In the genomic region with DNA sequence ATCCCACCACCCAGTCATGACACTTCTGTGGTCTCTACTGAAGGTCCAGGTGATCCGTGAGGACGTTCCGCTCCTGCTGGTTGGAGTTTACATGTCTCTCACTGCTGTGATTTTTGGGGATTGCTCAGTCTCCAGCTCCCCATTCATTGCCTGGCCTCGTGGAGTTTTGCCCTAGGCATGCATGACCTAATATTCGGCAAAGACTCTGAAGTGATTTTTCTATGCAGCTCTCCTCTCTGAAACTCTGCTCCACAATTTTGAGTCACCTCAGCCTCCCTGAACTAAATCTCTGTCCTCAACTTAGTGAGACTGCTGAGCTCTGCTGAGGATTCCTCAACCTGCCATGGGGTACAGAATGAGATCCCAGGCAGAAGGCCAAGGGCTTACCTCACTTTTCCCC, we compare ENCODE assay signal across 19 cellular contexts.
A peak's percentile ranks its signal among the peaks of the same experiment; 100 is the strongest.
DNase-seq lines count a peak whose midpoint lies in the region; ATAC-seq and TF ChIP-seq lines count a peak whose summit lies in the region.
"Had no signal": no experiment of that assay in that cellular context is flagged by ENCODE, and none has a peak within 500 bp of the region (broad histone marks: within the 10 kb centered on the region; RNA-seq: fewer than 3 reads in every experiment).

No MANE protein-coding gene starts in this region.

- H3K9me3 ChIP-seq in HEK293 (ENCODE audit: control insufficient read depth, insufficient read depth, low read depth, low read length) (no peaks in the 10 kb centered on the region), subcutaneous abdominal adipose tissue (ENCODE audit: control insufficient read depth in 5 of 5, low read length in 5 of 5) (no peaks in the 10 kb centered on the region)
- no peaks in the 10 kb centered on the region for H3K9me3 ChIP-seq in effector memory CD4-positive, alpha-beta T cell (ENCODE audit: control insufficient read depth, low read length)
- H3K9me3 ChIP-seq: Peyer's patch had no signal

- H3K4me1 ChIP-seq in HEK293 (ENCODE audit: control insufficient read depth, insufficient read depth, low read length): peaks cover 2% of the 10 kb centered on the region; the same call in 1 of the 2 replicates
- peaks cover 24% of the 10 kb centered on the region for H3K4me1 ChIP-seq in foreskin keratinocyte
- peaks cover 0 to 25% (median 10%) of the 10 kb centered on the region in 5 donors for H3K4me1 ChIP-seq in subcutaneous abdominal adipose tissue (ENCODE audit: control insufficient read depth in 5 of 5, insufficient read depth in 5 of 5, low read length in 5 of 5)
- H3K4me1 ChIP-seq in effector memory CD4-positive, alpha-beta T cell (ENCODE audit: control insufficient read depth, insufficient read depth, low read length, poor library complexity, severe bottlenecking): no peaks in the 10 kb centered on the region
- H3K4me1 ChIP-seq: Peyer's patch had no signal

- no peak overlapping the region for H3K4me3 ChIP-seq in HEK293 (ENCODE audit: low read depth, low read length)
- H3K4me3 ChIP-seq in brain microvascular endothelial cell (ENCODE audit: low read depth, low read length): no peak overlapping the region
- no peak overlapping the region for H3K4me3 ChIP-seq in subcutaneous abdominal adipose tissue (ENCODE audit: low read depth in 1 of 5, low read length in 5 of 5)
- no peak overlapping the region for H3K4me3 ChIP-seq in effector memory CD4-positive, alpha-beta T cell (ENCODE audit: insufficient read depth, low read depth, low read length, poor library complexity, severe bottlenecking)
- H3K4me3 ChIP-seq: Peyer's patch had no signal

- in situ Hi-C loops in brain microvascular endothelial cell (cut with HindIII; ENCODE audit: low pct_ligation_motif_present, low sequenced_read_pairs): no loop called here

- no peak for TF ChIP-seq CTCF in HEK293 (tag by site-specific recombination; IDR thresholded peaks at IDR 0.05)
- no peak for TF ChIP-seq CTCF in brain microvascular endothelial cell (IDR thresholded peaks at IDR 0.05; ENCODE audit: low read depth, low read length, missing control alignments)
- no peak for TF ChIP-seq CTCF in foreskin keratinocyte (conservative IDR thresholded peaks at IDR 0.05)

- H3K9ac ChIP-seq in subcutaneous abdominal adipose tissue (ENCODE audit: low read length in 5 of 5): no peak overlapping the region
- H3K9ac ChIP-seq: KMS-11 had no signal

- H3K27me3 ChIP-seq in brain microvascular endothelial cell (replicated peaks): no peaks in the 10 kb centered on the region
- H3K27me3 ChIP-seq in foreskin keratinocyte: no peaks in the 10 kb centered on the region
- H3K27me3 ChIP-seq in subcutaneous abdominal adipose tissue (ENCODE audit: control insufficient read depth in 5 of 5, insufficient read depth in 4 of 5, low read length in 5 of 5): no peaks in the 10 kb centered on the region
- H3K27me3 ChIP-seq in effector memory CD4-positive, alpha-beta T cell (replicated peaks; ENCODE audit: control insufficient read depth, insufficient read depth, low read length, poor library complexity, severe bottlenecking): no peaks in the 10 kb centered on the region
- H3K27me3 ChIP-seq: Peyer's patch had no signal

- H3K27ac ChIP-seq in HEK293 (ENCODE audit: extremely low read depth, low read depth, low read length) (no peak overlapping the region), brain microvascular endothelial cell (peak overlapping the region; percentile 56), foreskin keratinocyte (peak overlapping the region; percentile 28), subcutaneous abdominal adipose tissue (ENCODE audit: low read depth, low read length) (peak overlapping the region; percentile 79)
- H3K27ac ChIP-seq in effector memory CD4-positive, alpha-beta T cell (ENCODE audit: insufficient read depth, low read length, poor library complexity, severe bottlenecking): no peak overlapping the region
- H3K27ac ChIP-seq: KMS-11, Peyer's patch had no signal

- H3K36me3 ChIP-seq in HEK293 (ENCODE audit: control insufficient read depth in 2 of 2, insufficient read depth in 1 of 2, low read length in 2 of 2) (no peaks in the 10 kb centered on the region), brain microvascular endothelial cell (replicated peaks) (no peaks in the 10 kb centered on the region), subcutaneous abdominal adipose tissue (ENCODE audit: control insufficient read depth in 5 of 5, insufficient read depth in 5 of 5, low read length in 5 of 5) (no peaks in the 10 kb centered on the region)
- no peaks in the 10 kb centered on the region for H3K36me3 ChIP-seq in effector memory CD4-positive, alpha-beta T cell (ENCODE audit: control insufficient read depth, insufficient read depth, low read length)
- H3K36me3 ChIP-seq: Peyer's patch had no signal

- CTCF ChIA-PET in HEK293 (lab: Yijun Ruan, JAX): interaction anchor here (0.6 to 1.2 kb wide), 2 partner anchors 9 to 281 kb away, joined by 3 read pairs; no protein-coding TSS in a partner anchor

- DNase-seq in brain microvascular endothelial cell: no peak
- DNase-seq in foreskin keratinocyte: peak in 1 of 2 donors; percentile 53
- no peak for DNase-seq in effector memory CD4-positive, alpha-beta T cell
- no peak for DNase-seq in OCI-M1 (lab: John Stamatoyannopoulos, UW)
- no peak for DNase-seq in cerebellar nuclear complex (lab: John Stamatoyannopoulos, UW)
- DNase-seq: CD4-positive, CD25-positive, alpha-beta regulatory T cell; DMS79 treated with DMSO at 0.1 percent for 48 hours; H7; NCI-H1105; NCI-H146; NCI-H2029; NCI-H345; NCI-H524 treated with DMSO at 0.1 percent for 48 hours; NCI-H82; Peyer's patch had no signal

- POLR2A ChIA-PET in HEK293 (lab: Yijun Ruan, JAX): no interaction called here

- peak; percentile 64 for ATAC-seq in foreskin keratinocyte
- ATAC-seq: SK-N-SH treated with all-trans-retinoic acid at 6 μM for 48 hours had no signal

TF ChIP-seq in HEK293, 187 proteins besides CTCF, POLR2A, EP300 and RAD21:
- 0 out of 2 replicates have a peak, but pooled peaks have one; percentile 18 for TF ChIP-seq MZF1 (tag by site-specific recombination; IDR thresholded peaks at IDR 0.05; ENCODE audit: borderline replicate concordance)
- no peak for TF ChIP-seq ZNF544 (tag by site-specific recombination; IDR thresholded peaks at IDR 0.05)
- TF ChIP-seq SALL2 (tag by site-specific recombination; IDR thresholded peaks at IDR 0.05; ENCODE audit: borderline replicate concordance): no peak
- TF ChIP-seq ZNF580 (tag by site-specific recombination; IDR thresholded peaks at IDR 0.05): no peak
- TF ChIP-seq ZNF23 (tag by site-specific recombination; IDR thresholded peaks at IDR 0.05; ENCODE audit: borderline replicate concordance): no peak
- no peak for TF ChIP-seq ZNF2 (tag by site-specific recombination; IDR thresholded peaks at IDR 0.05)

Comparison
In these comparisons a context has a peak if more than half of its experiments do, and no peak if none do; other contexts are left out.
1. H3K27ac ChIP-seq: peak in brain microvascular endothelial cell (single experiment), foreskin keratinocyte (single experiment) and subcutaneous abdominal adipose tissue (single experiment); none in HEK293 (single experiment) and effector memory CD4-positive, alpha-beta T cell (single experiment).